10 cellular contexts compared by ENCODE assay signal in genomic region chr2:127576433-127577207, GRCh38. TPM values are rescaled to one million over a fixed set of nuclear protein-coding genes. Genes with fewer than 3 reads are reported as not detected.
DNase-seq lines count a peak whose midpoint lies in the region; ATAC-seq and TF ChIP-seq lines count a peak whose summit lies in the region.
"Had no signal": no experiment of that assay in that cellular context is flagged by ENCODE, and none has a peak within 500 bp of the region (broad histone marks: within the 10 kb centered on the region; RNA-seq: fewer than 3 reads in every experiment).

No MANE protein-coding gene starts in this region.

- H3K27me3 Mint-ChIP-seq in activated T-helper 17 cell treated with anti-CD3 and anti-CD28 coated beads, Interleukin-2, amount 50 U/mL, for 72 hours = peaks cover 12% of the 10 kb centered on the region
- H3K27me3 Mint-ChIP-seq in CD8-positive, alpha-beta memory T cell = peaks cover 2% of the 10 kb centered on the region in 2 donors

- no peaks in the 10 kb centered on the region for H3K36me3 ChIP-seq in left ventricle myocardium inferior
- no peaks in the 10 kb centered on the region for H3K36me3 ChIP-seq in gastrocnemius medialis
- H3K36me3 ChIP-seq in CD8-positive, alpha-beta memory T cell (ENCODE audit: insufficient read depth, low read length) = no peaks in the 10 kb centered on the region
- H3K36me3 ChIP-seq: transverse colon had no signal

- intact Hi-C loops in left ventricle myocardium inferior (cut with micrococcal nuclease) (no loop called here), gastrocnemius medialis (cut with DNase I; ENCODE audit: low total_unique reads) (loop anchor here (10.0 kb wide), 1 partner anchor 278 kb away; the partner anchor contains the start of gene POLR2D)

- POLR2A ChIA-PET in CD8-positive, alpha-beta memory T cell (lab: Charles Lee) = no interaction called here

- DNase-seq in G401 (ENCODE audit: low spot score) (peak; percentile 16), amniotic epithelial cell (ENCODE audit: low read depth) (peak; percentile 40), left ventricle myocardium inferior (peak; percentile 83), gastrocnemius medialis (peak; percentile 81 to 89), NCI-H1930 (lab: John Stamatoyannopoulos, UW) (no peak), NCI-H2171 treated with DMSO at 0.1 percent for 48 hours (lab: John Stamatoyannopoulos, UW) (no peak)
- no peak for DNase-seq in CD8-positive, alpha-beta memory T cell
- DNase-seq: transverse colon had no signal

- peak overlapping the region; percentile 17 for H3K4me3 ChIP-seq in left ventricle myocardium inferior
- peak overlapping the region in 1 of 4 donors; percentile 44 for H3K4me3 ChIP-seq in gastrocnemius medialis
- no peak overlapping the region for H3K4me3 ChIP-seq in CD8-positive, alpha-beta memory T cell (ENCODE audit: low read length)
- H3K4me3 ChIP-seq: transverse colon had no signal

- TF ChIP-seq CTCF in left ventricle myocardium inferior (IDR thresholded peaks at IDR 0.05; ENCODE audit: borderline replicate concordance) = no peak
- no peak for TF ChIP-seq CTCF in gastrocnemius medialis (IDR thresholded peaks at IDR 0.05 in 4 of 5, conservative IDR thresholded peaks at IDR 0.05 in 1 of 5)

- H3K4me1 ChIP-seq in left ventricle myocardium inferior (peaks cover 16% of the 10 kb centered on the region), gastrocnemius medialis (peaks cover 23 to 26% of the 10 kb centered on the region in 2 donors)
- H3K4me1 ChIP-seq in CD8-positive, alpha-beta memory T cell (ENCODE audit: insufficient read depth, low read length) = peaks cover 7% of the 10 kb centered on the region

- ATAC-seq in gastrocnemius medialis = peak; percentile 85 to 90
- ATAC-seq in activated T-helper 17 cell treated with anti-CD3 and anti-CD28 coated beads, Interleukin-2, amount 50 U/mL, for 72 hours (replicated peaks) = no peak

- H3K27ac ChIP-seq in left ventricle myocardium inferior (replicated peaks) = peak overlapping the region; percentile 56
- H3K27ac ChIP-seq in gastrocnemius medialis = peak overlapping the region; percentile 11 to 66 (median 52)
- no peak overlapping the region for H3K27ac ChIP-seq in CD8-positive, alpha-beta memory T cell (ENCODE audit: low read depth, low read length)
- H3K27ac ChIP-seq: transverse colon had no signal

- H3K4me1 Mint-ChIP-seq in activated T-helper 17 cell treated with anti-CD3 and anti-CD28 coated beads, Interleukin-2, amount 50 U/mL, for 72 hours = no peaks in the 10 kb centered on the region
- peaks cover 0 to 5% (median 3%) of the 10 kb centered on the region in 3 donors for H3K4me1 Mint-ChIP-seq in CD8-positive, alpha-beta memory T cell

- H3K36me3 Mint-ChIP-seq in activated T-helper 17 cell treated with anti-CD3 and anti-CD28 coated beads, Interleukin-2, amount 50 U/mL, for 72 hours (ENCODE audit: low read depth) = no peaks in the 10 kb centered on the region
- no peaks in the 10 kb centered on the region for H3K36me3 Mint-ChIP-seq in CD8-positive, alpha-beta memory T cell

- no peak overlapping the region for H3K4me3 Mint-ChIP-seq in activated T-helper 17 cell treated with anti-CD3 and anti-CD28 coated beads, Interleukin-2, amount 50 U/mL, for 72 hours
- no peak overlapping the region for H3K4me3 Mint-ChIP-seq in CD8-positive, alpha-beta memory T cell
- H3K4me3 Mint-ChIP-seq: nephron had no signal

- no peak for TF ChIP-seq POLR2A in gastrocnemius medialis (IDR thresholded peaks at IDR 0.05)

- in situ Hi-C loops in G401 (cut with HindIII; ENCODE audit: low sequenced_read_pairs) (no loop called here), gastrocnemius medialis (cut with MboI; ENCODE audit: low sequenced_read_pairs in 4 of 4) (no loop called here)

- no peak overlapping the region for H3K27ac Mint-ChIP-seq in activated T-helper 17 cell treated with anti-CD3 and anti-CD28 coated beads, Interleukin-2, amount 50 U/mL, for 72 hours
- H3K27ac Mint-ChIP-seq in CD8-positive, alpha-beta memory T cell = no peak overlapping the region
- H3K27ac Mint-ChIP-seq: nephron had no signal

- CTCF ChIA-PET in CD8-positive, alpha-beta memory T cell (lab: Charles Lee) = no interaction called here

- H3K9me3 Mint-ChIP-seq in activated T-helper 17 cell treated with anti-CD3 and anti-CD28 coated beads, Interleukin-2, amount 50 U/mL, for 72 hours = no peaks in the 10 kb centered on the region
- H3K9me3 Mint-ChIP-seq in CD8-positive, alpha-beta memory T cell = no peaks in the 10 kb centered on the region
- H3K9me3 Mint-ChIP-seq: nephron had no signal

- H3K9me3 ChIP-seq in left ventricle myocardium inferior (replicated peaks) (no peaks in the 10 kb centered on the region), gastrocnemius medialis (no peaks in the 10 kb centered on the region)
- no peaks in the 10 kb centered on the region for H3K9me3 ChIP-seq in CD8-positive, alpha-beta memory T cell (ENCODE audit: low read length)
- H3K9me3 ChIP-seq: transverse colon had no signal

- no peaks in the 10 kb centered on the region for H3K27me3 ChIP-seq in left ventricle myocardium inferior (ENCODE audit: low read depth)
- H3K27me3 ChIP-seq in gastrocnemius medialis = no peaks in the 10 kb centered on the region
- peaks cover 3% of the 10 kb centered on the region for H3K27me3 ChIP-seq in CD8-positive, alpha-beta memory T cell (ENCODE audit: insufficient read depth, low read length, poor library complexity, severe bottlenecking)
- H3K27me3 ChIP-seq: transverse colon had no signal

RNA-seq across cellular contexts. Expression of gene MYO7B, which starts 41.1 kb away (rescaled TPM):
- total RNA-seq in G401 (2014; rRNA removed; shearing (Covaris generic)) = 0.12 TPM in 1 of 2 replicates, not detected in the other
- total RNA-seq in left ventricle myocardium inferior = 0.44 TPM
- total RNA-seq in gastrocnemius medialis = under 1 TPM in 3 of 4 donors, not detected in 1; 0.07 to 0.83 (median 0.51) TPM
- total RNA-seq in activated T-helper 17 cell treated with anti-CD3 and anti-CD28 coated beads, Interleukin-2, amount 50 U/mL, for 72 hours = under 1 TPM; 0.16 to 0.19 TPM
- not detected for total RNA-seq in CD8-positive, alpha-beta memory T cell
- polyA plus RNA-seq in CD8-positive, alpha-beta memory T cell = not detected

RNA-seq across cellular contexts. Expression of gene IWS1, which starts 50.3 kb away (rescaled TPM):
- total RNA-seq in G401 (2014; rRNA removed; shearing (Covaris generic)) = 51.9 and 59.2 TPM in 2 replicates
- total RNA-seq in left ventricle myocardium inferior (59.8 TPM), gastrocnemius medialis (10 to 100 TPM; 50.5 to 77.0 (median 65.3) TPM)
- 10 to 100 TPM; 33.3 to 43.8 TPM for total RNA-seq in activated T-helper 17 cell treated with anti-CD3 and anti-CD28 coated beads, Interleukin-2, amount 50 U/mL, for 72 hours
- 10 to 100 TPM; 49.9 to 53.7 TPM for total RNA-seq in CD8-positive, alpha-beta memory T cell
- 33.1 TPM for polyA plus RNA-seq in CD8-positive, alpha-beta memory T cell

Comparison
In these comparisons a context has a peak if more than half of its experiments do, and no peak if none do; other contexts are left out.
1. DNase-seq: peak in G401 (single experiment), amniotic epithelial cell (single experiment), left ventricle myocardium inferior (single experiment) and gastrocnemius medialis (2 of 2); none in NCI-H1930 (0 of 2), CD8-positive, alpha-beta memory T cell (0 of 5) and NCI-H2171 treated with DMSO at 0.1 percent for 48 hours (single experiment).